ENCODE assay signal across 8 cellular contexts in genomic region chr5:150904479-150905311, GRCh38. TPM values are rescaled to one million over a fixed set of nuclear protein-coding genes. Genes with fewer than 3 reads are reported as not detected.
A peak's percentile ranks its signal among the peaks of the same experiment; 100 is the strongest.
DNase-seq lines count a peak whose midpoint lies in the region; ATAC-seq, FAIRE-seq and TF ChIP-seq lines count a peak whose summit lies in the region.

Gene ZNF300, minus strand, starts transcription at chr5:150904980. Its CDS starts 1,825 bp downstream, at chr5:150903155.

- peak within 1 kb of the TSS; percentile 86 for H2AFZ ChIP-seq in neuron (ENCODE audit: low read depth, low read length)

- H3K9me3 ChIP-seq in neuron (ENCODE audit: low read length) (peaks cover 17% of the 10 kb centered on the region), stomach smooth muscle (ENCODE audit: control insufficient read depth in 2 of 2, low read length in 2 of 2) (peaks cover 15 to 17% of the 10 kb centered on the region in 2 donors)

- H3K9me3 Mint-ChIP-seq in activated naive CD8-positive, alpha-beta T cell treated with anti-CD3 and anti-CD28 coated beads, Interleukin-2, amount 10 ng/mL, durations not matched to agents 7 days and 5 days = peaks cover 47% of the 10 kb centered on the region

- H3K27ac ChIP-seq in C4-2B (peak within 1 kb of the TSS; percentile 69), stomach smooth muscle (ENCODE audit: low read length) (peak within 1 kb of the TSS; percentile 63)

- peak within 1 kb of the TSS; percentile 83 for H3K4me3 Mint-ChIP-seq in activated naive CD8-positive, alpha-beta T cell treated with anti-CD3 and anti-CD28 coated beads, Interleukin-2, amount 10 ng/mL, durations not matched to agents 7 days and 5 days

- H3K9ac ChIP-seq in stomach smooth muscle (ENCODE audit: low read length in 2 of 2) = peak within 1 kb of the TSS; percentile 50 to 90

- no peak for FAIRE-seq in GM19239 (lab: Jason Lieb, UNC)

- no peak for TF ChIP-seq CTCF in C4-2B (conservative IDR thresholded peaks at IDR 0.05)

- POLR2A ChIA-PET in activated naive CD8-positive, alpha-beta T cell treated with anti-CD3 and anti-CD28 coated beads, Interleukin-2, amount 10 ng/mL, durations not matched to agents 7 days and 5 days (lab: Charles Lee) = no interaction called here

- H3K27me3 ChIP-seq in neuron (ENCODE audit: insufficient read depth, low read length) (no peaks in the 10 kb centered on the region), stomach smooth muscle (ENCODE audit: control insufficient read depth in 1 of 2, insufficient read depth in 2 of 2, low read length in 2 of 2) (no peaks in the 10 kb centered on the region)

- no peaks in the 10 kb centered on the region for H3K27me3 Mint-ChIP-seq in activated naive CD8-positive, alpha-beta T cell treated with anti-CD3 and anti-CD28 coated beads, Interleukin-2, amount 10 ng/mL, durations not matched to agents 7 days and 5 days

- H3K4me1 ChIP-seq in neuron (ENCODE audit: insufficient read depth, low read length) (no peaks in the 10 kb centered on the region), stomach smooth muscle (ENCODE audit: control insufficient read depth, insufficient read depth, low read length) (no peaks in the 10 kb centered on the region)

- peak; percentile 59 for ATAC-seq in HG03064 (IDR thresholded peaks at IDR 0.05; ENCODE audit: low read depth, unreplicated experiment)
- peak; percentile 89 for ATAC-seq in activated naive CD8-positive, alpha-beta T cell treated with anti-CD3 and anti-CD28 coated beads, Interleukin-2, amount 10 ng/mL, durations not matched to agents 7 days and 5 days (ENCODE audit: low read depth)

- H3K27ac Mint-ChIP-seq in activated naive CD8-positive, alpha-beta T cell treated with anti-CD3 and anti-CD28 coated beads, Interleukin-2, amount 10 ng/mL, durations not matched to agents 7 days and 5 days = peak within 1 kb of the TSS; percentile 90

- peak within 1 kb of the TSS; percentile 59 for H3K4me3 ChIP-seq in neuron (ENCODE audit: low read length)
- peak within 1 kb of the TSS; percentile 85 to 90 for H3K4me3 ChIP-seq in stomach smooth muscle (ENCODE audit: low read length in 2 of 2)

- DNase-seq in RKO (ENCODE audit: low spot score) = peak; percentile 95
- peak; percentile 55 for DNase-seq in activated naive CD8-positive, alpha-beta T cell treated with anti-CD3 and anti-CD28 coated beads, Interleukin-2, amount 10 ng/mL, durations not matched to agents 7 days and 5 days
- DNase-seq in glomerular visceral epithelial cell (ENCODE audit: extremely low spot score) = peak; percentile 58
- DNase-seq in GM19239 (ENCODE audit: insufficient read length, low spot score) = no peak

- H3K36me3 ChIP-seq in neuron (ENCODE audit: insufficient read depth, low read length) = peaks cover 17% of the 10 kb centered on the region
- H3K36me3 ChIP-seq in stomach smooth muscle (ENCODE audit: control insufficient read depth in 2 of 2, insufficient read depth in 2 of 2, low read length in 2 of 2) = peaks cover 3 to 4% of the 10 kb centered on the region in 2 donors

- H3K36me3 Mint-ChIP-seq in activated naive CD8-positive, alpha-beta T cell treated with anti-CD3 and anti-CD28 coated beads, Interleukin-2, amount 10 ng/mL, durations not matched to agents 7 days and 5 days = peaks cover 18% of the 10 kb centered on the region

- H3K4me1 Mint-ChIP-seq in activated naive CD8-positive, alpha-beta T cell treated with anti-CD3 and anti-CD28 coated beads, Interleukin-2, amount 10 ng/mL, durations not matched to agents 7 days and 5 days = peaks cover 3% of the 10 kb centered on the region

RNA-seq across cellular contexts. Expression of gene ZNF300, which starts in this region (rescaled TPM):
- total RNA-seq in activated naive CD8-positive, alpha-beta T cell treated with anti-CD3 and anti-CD28 coated beads, Interleukin-2, amount 10 ng/mL, durations not matched to agents 7 days and 5 days = 1 to 10 TPM; 1.1 to 1.5 TPM
